In genomic region chr17:72611172-72611571, GRCh38 we compare ENCODE assay signal across 32 cellular contexts.
"Had no signal": no experiment of that assay in that cellular context is flagged by ENCODE, and none has a peak within 500 bp of the region (broad histone marks: within the 10 kb centered on the region; RNA-seq: fewer than 3 reads in every experiment).

No MANE protein-coding gene starts in this region.

- H3K4me3 ChIP-seq: body of pancreas, cardiac muscle cell, colonic mucosa, esophagus squamous epithelium, gastroesophageal sphincter, heart right ventricle had no signal

- H3K4me1 Mint-ChIP-seq: activated CD4-positive, alpha-beta T cell treated with anti-CD3 and anti-CD28 coated beads, Interleukin-2, amount 10 ng/mL, durations not matched to agents 7 days and 5 days had no signal

- H3K36me3 Mint-ChIP-seq: activated naive CD8-positive, alpha-beta T cell; WTC11 had no signal

- H3K4me3 Mint-ChIP-seq: activated CD4-positive, alpha-beta memory T cell treated with anti-CD3 and anti-CD28 coated beads, Interleukin-2, amount 10 ng/mL, durations not matched to agents 7 days and 5 days; activated CD4-positive, alpha-beta T cell treated with anti-CD3 and anti-CD28 coated beads, Interleukin-2, amount 10 ng/mL, durations not matched to agents 7 days and 5 days; activated naive CD8-positive, alpha-beta T cell; activated T-cell treated with anti-CD3 and anti-CD28 coated beads, Interleukin-2, amount 50 U/mL, for 24 hours; activated T-cell treated with anti-CD3 and anti-CD28 coated beads, Interleukin-2, amount 50 U/mL, for 72 hours; WTC11 had no signal

- H3K27ac Mint-ChIP-seq: activated CD4-positive, alpha-beta memory T cell treated with anti-CD3 and anti-CD28 coated beads, Interleukin-2, amount 10 ng/mL, durations not matched to agents 7 days and 5 days; activated CD4-positive, alpha-beta T cell treated with anti-CD3 and anti-CD28 coated beads, Interleukin-2, amount 10 ng/mL, durations not matched to agents 7 days and 5 days; activated naive CD8-positive, alpha-beta T cell; activated T-cell treated with anti-CD3 and anti-CD28 coated beads, Interleukin-2, amount 50 U/mL, for 24 hours; activated T-cell treated with anti-CD3 and anti-CD28 coated beads, Interleukin-2, amount 50 U/mL, for 72 hours; WTC11 had no signal

- H3K9me3 ChIP-seq: colonic mucosa, esophagus squamous epithelium had no signal

- ATAC-seq: activated T-cell treated with anti-CD3 and anti-CD28 coated beads, Interleukin-2, amount 50 U/mL, for 72 hours; body of pancreas; gastroesophageal sphincter; heart right ventricle; WTC11 had no signal

- DNase-seq: activated CD4-positive, alpha-beta memory T cell treated with anti-CD3 and anti-CD28 coated beads, Interleukin-2, amount 10 ng/mL, durations not matched to agents 7 days and 5 days; activated CD4-positive, alpha-beta T cell treated with anti-CD3 and anti-CD28 coated beads for 1 hour; activated CD4-positive, alpha-beta T cell treated with anti-CD3 and anti-CD28 coated beads for 4 hours; activated CD4-positive, alpha-beta T cell treated with anti-CD3 and anti-CD28 coated beads, Interleukin-2, amount 10 ng/mL, durations not matched to agents 7 days and 5 days; activated CD4-positive, alpha-beta T cell treated with anti-CD3 and anti-CD28 coated beads, Interleukin-2, amount 50 U/mL, for 4 hours; activated CD8-positive, alpha-beta memory T cell treated with anti-CD3 and anti-CD28 coated beads, Interleukin-2, amount 50 U/mL, for 48 hours; activated effector memory CD4-positive, alpha-beta T cell treated with Interleukin-2 at 50 U/mL for 16 hours; activated gamma-delta T cell treated with Interleukin-2 at 50 U/mL for 16 hours; activated naive CD4-positive, alpha-beta T cell treated with anti-CD3 and anti-CD28 coated beads, Interleukin-2, amount 50 U/mL, for 16 hours; activated naive CD4-positive, alpha-beta T cell treated with Interleukin-2 at 50 U/mL for 16 hours; activated T-cell treated with anti-CD3 and anti-CD28 coated beads for 4 hours; activated T-cell treated with anti-CD3 and anti-CD28 coated beads, Interleukin-2, amount 50 U/mL, for 24 hours; activated T-cell treated with anti-CD3 and anti-CD28 coated beads, Interleukin-2, amount 50 U/mL, for 72 hours; amniotic stem cell; anterior cingulate cortex; body of pancreas; central memory CD4-positive, alpha-beta T cell; cerebellar nuclear complex; colonic mucosa; effector CD8-positive, alpha-beta T cell; esophagus squamous epithelium; foreskin melanocyte; heart right ventricle; T-helper 1 cell; T-helper 2 cell had no signal

- H3K36me3 ChIP-seq: cardiac muscle cell, colonic mucosa, esophagus squamous epithelium, gastroesophageal sphincter, heart right ventricle had no signal

- H3K27me3 ChIP-seq: body of pancreas, cardiac muscle cell, colonic mucosa had no signal

- FAIRE-seq: endometrium, endothelial cell of umbilical vein had no signal

- H3K4me1 ChIP-seq: gastroesophageal sphincter had no signal

- H3K27ac ChIP-seq: cardiac muscle cell, colonic mucosa, epithelial cell of prostate, esophagus squamous epithelium, gastroesophageal sphincter, heart right ventricle had no signal
